8 cellular contexts compared by ENCODE assay signal in the genomic region with DNA sequence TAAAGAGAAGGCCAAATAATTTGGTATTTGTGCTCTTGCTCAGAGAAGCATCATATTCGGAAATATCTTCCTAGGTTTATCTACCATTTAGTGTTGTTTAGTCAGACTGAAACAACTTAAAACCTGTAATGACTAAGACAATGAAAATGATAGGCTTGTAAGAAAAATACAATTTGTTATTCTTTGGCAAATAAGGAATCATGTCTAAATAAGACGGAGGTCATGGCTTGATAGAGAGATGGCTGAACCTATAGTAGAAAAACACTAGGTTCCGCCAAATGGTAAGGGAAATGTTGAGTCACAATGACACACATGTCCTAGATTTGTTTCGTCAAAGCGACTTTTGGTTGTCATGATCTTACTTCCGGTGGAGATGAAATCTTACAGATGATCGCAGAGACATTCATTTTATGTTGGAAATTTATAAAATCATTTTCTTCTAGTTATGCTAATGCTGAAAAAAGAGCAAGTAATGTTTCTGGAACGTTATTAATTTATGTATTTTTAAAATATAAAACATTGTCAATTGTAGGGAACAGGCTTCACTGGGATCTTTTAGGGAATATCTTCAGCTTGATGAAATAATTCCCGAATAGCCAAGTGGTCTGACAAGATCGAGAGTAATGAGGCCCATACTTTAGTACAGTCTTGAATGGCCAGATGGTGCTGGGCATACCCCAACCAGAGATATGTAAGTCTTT. TPM values are rescaled to one million over a fixed set of nuclear protein-coding genes. Genes with fewer than 3 reads are reported as not detected.
DNase-seq lines count a peak whose midpoint lies in the region; ATAC-seq and TF ChIP-seq lines count a peak whose summit lies in the region.

No MANE protein-coding gene starts in this region.

- H3K36me3 ChIP-seq in esophagus muscularis mucosa, result no peaks in the 10 kb centered on the region

- peak overlapping the region; percentile 72 to 79 (median 77) for H3K27ac ChIP-seq in esophagus muscularis mucosa (replicated peaks in 1 of 4)

- no peak overlapping the region for H3K4me3 Mint-ChIP-seq in mesothelial cell of epicardium

- intact Hi-C loops in esophagus muscularis mucosa (cut with DNase I), result no loop called here

- H3K27me3 ChIP-seq in esophagus muscularis mucosa, result no peaks in the 10 kb centered on the region

- H3K27me3 Mint-ChIP-seq in mesothelial cell of epicardium (ENCODE audit: low read depth), result peaks cover 11% of the 10 kb centered on the region

- no peak overlapping the region for H3K27ac Mint-ChIP-seq in mesothelial cell of epicardium

- H3K9me3 ChIP-seq in esophagus muscularis mucosa, result no peaks in the 10 kb centered on the region

- H3K4me1 ChIP-seq in esophagus muscularis mucosa, result peaks cover 7 to 27% (median 13%) of the 10 kb centered on the region in 4 donors

- peaks cover 5% of the 10 kb centered on the region for H3K4me1 Mint-ChIP-seq in mesothelial cell of epicardium

- no peaks in the 10 kb centered on the region for H3K36me3 Mint-ChIP-seq in mesothelial cell of epicardium

- no peak for TF ChIP-seq CTCF in esophagus muscularis mucosa (IDR thresholded peaks at IDR 0.05)
- no peak for TF ChIP-seq CTCF in mesothelial cell of epicardium (IDR thresholded peaks at IDR 0.05; ENCODE audit: unreplicated experiment)

- TF ChIP-seq EP300 in esophagus muscularis mucosa (IDR thresholded peaks at IDR 0.05), result no peak

- 73% methylated on average over 10 of the region's 10 CpGs for WGBS in esophagus muscularis mucosa

- peak; percentile 14 for ATAC-seq in stimulated activated naive CD8-positive, alpha-beta T cell treated with anti-CD3 and anti-CD28 coated beads, Interleukin-15, Interleukin-2, amounts not matched to agents 100 U/mL and 50 U/mL, for 24 hours
- no peak for ATAC-seq in GM18502 (IDR thresholded peaks at IDR 0.05; ENCODE audit: poor library complexity, unreplicated experiment)

- H3K9me3 Mint-ChIP-seq in mesothelial cell of epicardium, result no peaks in the 10 kb centered on the region

- DNase-seq in activated T-cell treated with anti-CD3 and anti-CD28 coated beads for 4 hours, result peak; percentile 43
- DNase-seq in activated T-cell treated with anti-CD3 and anti-CD28 coated beads, Interleukin-2, amount 50 U/mL, for 48 hours, result no peak
- DNase-seq in SKM-1 treated with dmso at 0.1 percent for 144 hours (lab: John Stamatoyannopoulos, UW; ENCODE audit: unreplicated experiment), result peak; percentile 60
- no peak for DNase-seq in esophagus muscularis mucosa (ENCODE audit: extremely low spot score)
- no peak for DNase-seq in stimulated activated naive CD8-positive, alpha-beta T cell treated with anti-CD3 and anti-CD28 coated beads, Interleukin-15, Interleukin-2, amounts not matched to agents 100 U/mL and 50 U/mL, for 24 hours
- DNase-seq in effector CD8-positive, alpha-beta T cell (lab: John Stamatoyannopoulos, UW), result no peak
- no peak for DNase-seq in mesothelial cell of epicardium (ENCODE audit: low spot score in 2 of 2, unreplicated experiment in 2 of 2)

- TF ChIP-seq POLR2A in esophagus muscularis mucosa (IDR thresholded peaks at IDR 0.05; ENCODE audit: low read depth), result no peak

- H3K4me3 ChIP-seq in esophagus muscularis mucosa, result peak overlapping the region; percentile 38 to 49 (median 48)

RNA-seq across cellular contexts. Expression of gene SRGN, which starts 1.0 kb away (rescaled TPM):
- total RNA-seq in esophagus muscularis mucosa, result 100 to 1,000 TPM in 1 of 4 donors, 10 to 100 TPM in 3; 44.9 to 201 (median 82.3) TPM
- not detected in 3 replicates for total RNA-seq in mesothelial cell of epicardium

RNA-seq across cellular contexts. Expression of gene VPS26A, which starts 35.0 kb away (rescaled TPM):
- total RNA-seq in esophagus muscularis mucosa (10 to 100 TPM; 31.8 to 47.3 (median 38.4) TPM), mesothelial cell of epicardium (40.1 to 44.6 TPM (median 43.5 TPM) in 3 replicates)

Comparison
In these comparisons a context has a peak if more than half of its experiments do, and no peak if none do; other contexts are left out.
1. DNase-seq: peak in activated T-cell treated with anti-CD3 and anti-CD28 coated beads for 4 hours (single experiment) and SKM-1 treated with dmso at 0.1 percent for 144 hours (single experiment); none in activated T-cell treated with anti-CD3 and anti-CD28 coated beads, Interleukin-2, amount 50 U/mL, for 48 hours (0 of 2), esophagus muscularis mucosa (single experiment), stimulated activated naive CD8-positive, alpha-beta T cell treated with anti-CD3 and anti-CD28 coated beads, Interleukin-15, Interleukin-2, amounts not matched to agents 100 U/mL and 50 U/mL, for 24 hours (single experiment), effector CD8-positive, alpha-beta T cell (single experiment) and mesothelial cell of epicardium (0 of 2).
2. RNA of gene SRGN, which starts 1.0 kb away (total RNA-seq): 44.9 to 201 TPM in esophagus muscularis mucosa; not detected in mesothelial cell of epicardium; every median in the first group is over 10 times any median in the second.